In genomic region chr22:43104950-43105349, GRCh38 we compare ENCODE assay signal across 5 cellular contexts. TPM values are rescaled to one million over a fixed set of nuclear protein-coding genes. Genes with fewer than 3 reads are reported as not detected.
A peak's percentile ranks its signal among the peaks of the same experiment; 100 is the strongest.
DNase-seq lines count a peak whose midpoint lies in the region; ATAC-seq, FAIRE-seq and TF ChIP-seq lines count a peak whose summit lies in the region.
"Not testable (repeated sequence)": the region's sequence is repeated elsewhere in the genome, so short reads cannot be mapped to it uniquely, and the experiment has no call there.

No MANE protein-coding gene starts in this region.

- H3K9me3 Mint-ChIP-seq in Caco-2 (ENCODE audit: unreplicated experiment); mesothelial cell of epicardium: not testable (repeated sequence)

- not testable (repeated sequence) for TF ChIP-seq CTCF in Caco-2 (IDR thresholded peaks at IDR 0.05; ENCODE audit: insufficient read depth in 1 of 2, low read depth in 1 of 2, low read length in 1 of 2, severe bottlenecking in 1 of 2, unreplicated experiment in 1 of 2); K562 (IDR thresholded peaks at IDR 0.05 in 2 of 3, conservative IDR thresholded peaks at IDR 0.05 in 1 of 3; ENCODE audit: insufficient read depth in 2 of 3, low read depth in 1 of 3, low read length in 3 of 3); mesothelial cell of epicardium (IDR thresholded peaks at IDR 0.05; ENCODE audit: unreplicated experiment); thyroid gland (IDR thresholded peaks at IDR 0.05)

- POLR2A ChIA-PET in Caco-2 (lab: Charles Lee), result not testable (repeated sequence)
- POLR2A ChIA-PET in K562 (lab: Yijun Ruan, JAX), result interaction anchor here (0.6 kb wide), 2 partner anchors 27 to 1585 kb away, joined by 3 to 4 read pairs; no protein-coding TSS in a partner anchor

- not testable (repeated sequence) for H3K9ac ChIP-seq in K562 (ENCODE audit: insufficient read depth in 1 of 2, low read depth in 2 of 2, low read length in 2 of 2)

- not testable (repeated sequence) for TF ChIP-seq RAD21 in K562 (CRISPR knock-in tag; conservative IDR thresholded peaks at IDR 0.05 in 1 of 2, IDR thresholded peaks at IDR 0.05 in 1 of 2)

- H3K4me1 ChIP-seq in Caco-2 (peaks cover 40% of the 10 kb centered on the region), K562 (replicated peaks in 1 of 2; ENCODE audit: control insufficient read depth in 2 of 2, insufficient read depth in 2 of 2, low read length in 2 of 2) (peaks cover 20 to 25% of the 10 kb centered on the region in 2 experiments; a peak in 4 of 5 replicates), thyroid gland (peaks cover 12 to 22% of the 10 kb centered on the region in 2 donors)

- intact Hi-C loops in Caco-2 (cut with micrococcal nuclease; ENCODE audit: unreplicated experiment), result loop anchor here (1.0 to 2.0 kb wide), 2 partner anchors 16 to 110 kb away; partner anchors contain the start of gene TTLL1
- intact Hi-C loops in K562 (cut with micrococcal nuclease); thyroid gland (cut with DNase I): not testable (repeated sequence)

- not testable (repeated sequence) for TF ChIP-seq POLR2A in K562 (conservative IDR thresholded peaks at IDR 0.05); thyroid gland (IDR thresholded peaks at IDR 0.05)

- in situ Hi-C loops in K562 (cut with MboI), result not testable (repeated sequence)

- H3K27ac Mint-ChIP-seq in Caco-2 (ENCODE audit: unreplicated experiment), result peak overlapping the region; percentile 92
- H3K27ac Mint-ChIP-seq in T-helper 17 cell, result peak overlapping the region; percentile 72
- H3K27ac Mint-ChIP-seq in mesothelial cell of epicardium, result peak overlapping the region; percentile 53

- not testable (repeated sequence) for H3K36me3 ChIP-seq in Caco-2 (ENCODE audit: control insufficient read depth, insufficient read depth, low read length); K562 (ENCODE audit: control insufficient read depth, insufficient read depth, low read length); thyroid gland

- H3K27me3 Mint-ChIP-seq in Caco-2 (ENCODE audit: insufficient read depth, unreplicated experiment); T-helper 17 cell: not testable (repeated sequence)
- H3K27me3 Mint-ChIP-seq in mesothelial cell of epicardium (ENCODE audit: low read depth), result peaks cover 10% of the 10 kb centered on the region

- H3K4me1 Mint-ChIP-seq in Caco-2 (ENCODE audit: low read depth, unreplicated experiment) (peaks cover 31% of the 10 kb centered on the region), T-helper 17 cell (peaks cover 17% of the 10 kb centered on the region), mesothelial cell of epicardium (peaks cover 25% of the 10 kb centered on the region)

- H3K36me3 Mint-ChIP-seq in Caco-2 (ENCODE audit: insufficient read depth, unreplicated experiment), result peaks cover 14% of the 10 kb centered on the region
- not testable (repeated sequence) for H3K36me3 Mint-ChIP-seq in T-helper 17 cell (ENCODE audit: low read depth); mesothelial cell of epicardium

- H3K9me3 ChIP-seq in Caco-2; T-helper 17 cell (ENCODE audit: control insufficient read depth, low read length, poor library complexity, severe bottlenecking); K562 (replicated peaks; ENCODE audit: control insufficient read depth, insufficient read depth, low read depth, low read length); thyroid gland: not testable (repeated sequence)

- H3K27me3 ChIP-seq in Caco-2 (replicated peaks; ENCODE audit: control insufficient read depth, insufficient read depth, low read length); K562 (ENCODE audit: control insufficient read depth in 2 of 2, insufficient read depth in 2 of 2, low read length in 2 of 2); thyroid gland: not testable (repeated sequence)

- H3K27ac ChIP-seq in K562 (ENCODE audit: extremely low read depth, low read depth, low read length) (peak overlapping the region; percentile 85; the same call in 1 of the 3 replicates), thyroid gland (peak overlapping the region; percentile 31 to 83 (median 73))

- ATAC-seq in T-helper 17 cell, K562: not testable (repeated sequence)

- H4K20me1 ChIP-seq in K562 (replicated peaks; ENCODE audit: control insufficient read depth, insufficient read depth, low read length), result not testable (repeated sequence)

- TF ChIP-seq EP300 in K562 (IDR thresholded peaks at IDR 0.05; ENCODE audit: low read length), result not testable (repeated sequence)

- 86% methylated on average over 3 of the region's 3 CpGs for whole genome bisulfite sequencing in K562 (ENCODE audit: insufficient coverage, low coverage, missing lambda C conversion rate)
- 98 to 99% methylated on average over 3 of the region's 3 CpGs for WGBS in thyroid gland, 2 donors

- BruUV-seq in Caco-2 (replicated peaks; lab: Mats Ljungman, UMichigan); K562 (replicated peaks; lab: Mats Ljungman, UMichigan): not testable (repeated sequence)

- H2AFZ ChIP-seq in K562 (ENCODE audit: low read depth, low read length), result not testable (repeated sequence)

- H3K79me2 ChIP-seq in K562 (ENCODE audit: control insufficient read depth, insufficient read depth, low read length), result not testable (repeated sequence)

- not testable (repeated sequence) for H3K4me3 ChIP-seq in Caco-2 (ENCODE audit: low read depth, low read length); K562; thyroid gland (replicated peaks in 1 of 3)

- not testable (repeated sequence) for H3K4me3 Mint-ChIP-seq in Caco-2 (ENCODE audit: unreplicated experiment); T-helper 17 cell; mesothelial cell of epicardium

- DNase-seq in Caco-2; T-helper 17 cell; K562 (ENCODE audit: extremely low read depth in 1 of 4, low spot score in 3 of 4); mesothelial cell of epicardium (ENCODE audit: low spot score in 2 of 2, unreplicated experiment in 2 of 2); thyroid gland: not testable (repeated sequence)

- FAIRE-seq in K562 (lab: Jason Lieb, UNC), result not testable (repeated sequence)

- H3K4me2 ChIP-seq in K562 (ENCODE audit: insufficient read depth, low read length), result not testable (repeated sequence)

- CTCF ChIA-PET in Caco-2 (lab: Charles Lee), result interaction anchor here (0.8 kb wide), 1 partner anchor 124 kb away, joined by 3 read pairs; no protein-coding TSS in a partner anchor
- CTCF ChIA-PET in K562 (lab: Yijun Ruan, JAX; ENCODE audit: low intra/inter-chr PET ratio), result not testable (repeated sequence)

- not testable (repeated sequence) for H3K9me1 ChIP-seq in K562 (ENCODE audit: control insufficient read depth, insufficient read depth, low read length)

RNA-seq across cellular contexts. Expression of gene BIK, which starts 5.6 kb away (rescaled TPM):
- total RNA-seq in Caco-2 (2022) (13.3 and 17.6 TPM in 2 replicates), T-helper 17 cell (1 to 10 TPM; 2.3 to 3.8 TPM), K562 (2014; rRNA removed) (0.18 and 0.69 TPM in 2 replicates), K562 (2014; rRNA removed; fragmentation: Illumina TruSeq; extraction: Trizol) (0.15 and 0.19 TPM in 2 replicates), K562 (2015; rRNA removed; fragmentation: Illumina TruSeq; extraction: Trizol) (not detected in 2 replicates), K562 (2021) (0.20 and 0.22 TPM in 2 replicates), mesothelial cell of epicardium (8.0 to 9.9 TPM (median 9.3 TPM) in 3 replicates), thyroid gland (10 to 100 TPM in 1 of 4 donors, 1 to 10 TPM in 3; 4.1 to 12.1 (median 5.7) TPM)
- not detected in 2 replicates for total RNA-seq in K562 (2011; cell fraction: chromatin; rRNA removed; ENCODE audit: low replicate concordance)
- 0.33 TPM in 1 of 2 replicates, not detected in the other for total RNA-seq in K562 (2011; cell fraction: nucleolus; rRNA removed)
- total RNA-seq in K562 (2011; cell fraction: nucleoplasm; rRNA removed), result not detected in 2 replicates
- polyA plus RNA-seq in K562 (2011; rRNA removed) (0.08 and 0.34 TPM in 2 replicates), K562 (2014; fragmentation: Illumina TruSeq; extraction: Trizol) (not detected in 2 replicates), K562 (2014; fragmentation: Nextera tagmentation; extraction: Ambion mirVana) (not detected), K562 (2014; rRNA removed) (0.23 and 0.28 TPM in 2 replicates)
- 0.58 and 0.78 TPM in 2 replicates for polyA plus RNA-seq in K562 (2011; cell fraction: cytosol; rRNA removed)
- 0.41 TPM in 1 of 2 replicates, not detected in the other for polyA plus RNA-seq in K562 (2011; cell fraction: nucleus; rRNA removed)
- 0.10 and 0.18 TPM in 2 replicates for polyA plus RNA-seq in K562 (2012)
- polyA minus RNA-seq in K562 (2011; rRNA and poly(A)+ RNA removed), result not detected in 2 replicates
- not detected in 2 replicates for polyA minus RNA-seq in K562 (2011; cell fraction: cytosol; rRNA and poly(A)+ RNA removed)
- polyA minus RNA-seq in K562 (2011; cell fraction: nucleus; rRNA and poly(A)+ RNA removed), result not detected in 2 replicates

RNA-seq across cellular contexts. Expression of gene TTLL1, which starts 15.8 kb away (rescaled TPM):
- total RNA-seq in Caco-2 (2022) (4.1 and 4.4 TPM in 2 replicates), T-helper 17 cell (1 to 10 TPM; 3.3 to 5.9 TPM), K562 (2014; rRNA removed) (0.14 and 0.29 TPM in 2 replicates), K562 (2014; rRNA removed; fragmentation: Illumina TruSeq; extraction: Trizol) (0.22 and 0.25 TPM in 2 replicates), K562 (2015; rRNA removed; fragmentation: Illumina TruSeq; extraction: Trizol) (0.19 and 0.43 TPM in 2 replicates), K562 (2021) (0.16 and 0.29 TPM in 2 replicates), mesothelial cell of epicardium (14.4 to 18.0 TPM (median 15.3 TPM) in 3 replicates), thyroid gland (10 to 100 TPM in 1 of 4 donors, 1 to 10 TPM in 3; 4.4 to 11.4 (median 5.8) TPM)
- total RNA-seq in K562 (2011; cell fraction: chromatin; rRNA removed; ENCODE audit: low replicate concordance), result 0.49 and 0.81 TPM in 2 replicates
- 0.33 and 0.66 TPM in 2 replicates for total RNA-seq in K562 (2011; cell fraction: nucleolus; rRNA removed)
- total RNA-seq in K562 (2011; cell fraction: nucleoplasm; rRNA removed), result 0.37 TPM in 1 of 2 replicates, not detected in the other
- polyA plus RNA-seq in K562 (2011; rRNA removed) (0.85 and 1.7 TPM in 2 replicates), K562 (2014; fragmentation: Illumina TruSeq; extraction: Trizol) (0.26 and 0.36 TPM in 2 replicates), K562 (2014; fragmentation: Nextera tagmentation; extraction: Ambion mirVana) (under 1 TPM; 0.06 to 0.08 TPM), K562 (2014; rRNA removed) (0.17 and 0.76 TPM in 2 replicates)
- polyA plus RNA-seq in K562 (2011; cell fraction: cytosol; rRNA removed), result 0.94 and 2.0 TPM in 2 replicates
- 0.64 and 1.2 TPM in 2 replicates for polyA plus RNA-seq in K562 (2011; cell fraction: nucleus; rRNA removed)
- 0.43 and 2.2 TPM in 2 replicates for polyA plus RNA-seq in K562 (2012)
- 0.63 and 1.1 TPM in 2 replicates for polyA minus RNA-seq in K562 (2011; rRNA and poly(A)+ RNA removed)
- polyA minus RNA-seq in K562 (2011; cell fraction: cytosol; rRNA and poly(A)+ RNA removed), result not detected in 2 replicates
- polyA minus RNA-seq in K562 (2011; cell fraction: nucleus; rRNA and poly(A)+ RNA removed), result 0.27 and 0.44 TPM in 2 replicates

RNA-seq across cellular contexts. Expression of gene MCAT, which starts 38.2 kb away (rescaled TPM):
- total RNA-seq in Caco-2 (2022) (23.5 and 23.8 TPM in 2 replicates), T-helper 17 cell (10 to 100 TPM; 16.5 to 19.2 TPM), K562 (2014; rRNA removed) (23.7 and 28.4 TPM in 2 replicates), K562 (2014; rRNA removed; fragmentation: Illumina TruSeq; extraction: Trizol) (8.1 and 9.6 TPM in 2 replicates), K562 (2015; rRNA removed; fragmentation: Illumina TruSeq; extraction: Trizol) (11.7 and 12.4 TPM in 2 replicates), K562 (2021) (26.3 and 27.8 TPM in 2 replicates), mesothelial cell of epicardium (17.4 to 18.1 TPM (median 17.6 TPM) in 3 replicates), thyroid gland (10 to 100 TPM; 28.4 to 48.5 (median 38.3) TPM)
- total RNA-seq in K562 (2011; cell fraction: chromatin; rRNA removed; ENCODE audit: low replicate concordance), result 25.0 and 49.3 TPM in 2 replicates
- 30.9 and 31.7 TPM in 2 replicates for total RNA-seq in K562 (2011; cell fraction: nucleolus; rRNA removed)
- total RNA-seq in K562 (2011; cell fraction: nucleoplasm; rRNA removed), result 31.2 and 31.8 TPM in 2 replicates
- polyA plus RNA-seq in K562 (2011; rRNA removed) (13.9 and 14.0 TPM in 2 replicates), K562 (2014; fragmentation: Illumina TruSeq; extraction: Trizol) (15.0 TPM in 2 replicates), K562 (2014; fragmentation: Nextera tagmentation; extraction: Ambion mirVana) (1 to 10 TPM; 3.3 to 4.6 TPM), K562 (2014; rRNA removed) (25.3 and 27.7 TPM in 2 replicates)
- polyA plus RNA-seq in K562 (2011; cell fraction: cytosol; rRNA removed), result 17.7 and 40.8 TPM in 2 replicates
- polyA plus RNA-seq in K562 (2011; cell fraction: nucleus; rRNA removed), result 13.2 and 14.3 TPM in 2 replicates
- polyA plus RNA-seq in K562 (2012), result 12.8 and 15.3 TPM in 2 replicates
- polyA minus RNA-seq in K562 (2011; rRNA and poly(A)+ RNA removed), result 15.7 and 17.6 TPM in 2 replicates
- polyA minus RNA-seq in K562 (2011; cell fraction: cytosol; rRNA and poly(A)+ RNA removed), result 9.4 and 11.2 TPM in 2 replicates
- polyA minus RNA-seq in K562 (2011; cell fraction: nucleus; rRNA and poly(A)+ RNA removed), result 8.2 and 15.8 TPM in 2 replicates

RNA-seq across cellular contexts. Expression of gene TSPO, which starts 46.4 kb away (rescaled TPM):
- total RNA-seq in Caco-2 (2022) (44.6 and 50.1 TPM in 2 replicates), T-helper 17 cell (10 to 100 TPM; 74.1 to 89.1 TPM), K562 (2014; rRNA removed) (108 and 141 TPM in 2 replicates), K562 (2014; rRNA removed; fragmentation: Illumina TruSeq; extraction: Trizol) (6.0 and 7.2 TPM in 2 replicates), K562 (2015; rRNA removed; fragmentation: Illumina TruSeq; extraction: Trizol) (25.3 and 29.2 TPM in 2 replicates), K562 (2021) (81.7 and 82.4 TPM in 2 replicates), mesothelial cell of epicardium (43.2 to 44.9 TPM (median 44.5 TPM) in 3 replicates), thyroid gland (100 to 1,000 TPM in 3 of 4 donors, 10 to 100 TPM in 1; 87.4 to 234 (median 170) TPM)
- total RNA-seq in K562 (2011; cell fraction: chromatin; rRNA removed; ENCODE audit: low replicate concordance), result 4.2 and 18.3 TPM in 2 replicates
- total RNA-seq in K562 (2011; cell fraction: nucleolus; rRNA removed), result 30.4 and 33.7 TPM in 2 replicates
- 12.2 and 13.5 TPM in 2 replicates for total RNA-seq in K562 (2011; cell fraction: nucleoplasm; rRNA removed)
- polyA plus RNA-seq in K562 (2011; rRNA removed) (29.0 and 49.9 TPM in 2 replicates), K562 (2014; fragmentation: Illumina TruSeq; extraction: Trizol) (11.5 and 38.8 TPM in 2 replicates), K562 (2014; fragmentation: Nextera tagmentation; extraction: Ambion mirVana) (10 to 100 TPM in 1 of 2 experiments, 1 to 10 TPM in 1; 4.9 to 18.0 TPM), K562 (2014; rRNA removed) (126 and 139 TPM in 2 replicates)
- polyA plus RNA-seq in K562 (2011; cell fraction: cytosol; rRNA removed), result 81.9 and 251 TPM in 2 replicates
- polyA plus RNA-seq in K562 (2011; cell fraction: nucleus; rRNA removed), result 42.5 and 50.8 TPM in 2 replicates
- 45.5 and 82.4 TPM in 2 replicates for polyA plus RNA-seq in K562 (2012)
- polyA minus RNA-seq in K562 (2011; rRNA and poly(A)+ RNA removed), result 2.7 and 3.9 TPM in 2 replicates
- polyA minus RNA-seq in K562 (2011; cell fraction: cytosol; rRNA and poly(A)+ RNA removed), result 15.2 and 30.7 TPM in 2 replicates
- polyA minus RNA-seq in K562 (2011; cell fraction: nucleus; rRNA and poly(A)+ RNA removed), result 7.3 and 7.7 TPM in 2 replicates
